1 cellular context compared by ENCODE assay signal in genomic region chr16:21952793-21953540, GRCh38.
TF ChIP-seq lines count a peak whose summit lies in the region.

Gene UQCRC2 (plus strand): TSS chr16:21953361. CDS start chr16:21953424, 63 bp downstream.

TF ChIP-seq in HEK293, 187 proteins besides CTCF, POLR2A, EP300 and RAD21 (continued from another document):
- TF ChIP-seq ZNF639 (tag by site-specific recombination; IDR thresholded peaks at IDR 0.05) = peak; percentile 90
- TF ChIP-seq ZBTB1 (tag by site-specific recombination; IDR thresholded peaks at IDR 0.05) = no peak
- no peak for TF ChIP-seq ZNF768 (tag by site-specific recombination; IDR thresholded peaks at IDR 0.05)
- TF ChIP-seq ZNF335 (tag by site-specific recombination; conservative IDR thresholded peaks at IDR 0.05) = peak; percentile 79
- TF ChIP-seq ZNF558 (tag by site-specific recombination; IDR thresholded peaks at IDR 0.05) = no peak
- 0 out of 2 replicates have a peak, but pooled peaks have one; percentile 12 for TF ChIP-seq ZNF10 (tag by site-specific recombination; IDR thresholded peaks at IDR 0.05)
- no peak for TF ChIP-seq ZNF133 (tag by site-specific recombination; IDR thresholded peaks at IDR 0.05)
- TF ChIP-seq ZNF560 (tag by site-specific recombination; IDR thresholded peaks at IDR 0.05; ENCODE audit: borderline replicate concordance) = no peak
- TF ChIP-seq ZBTB21 (tag by site-specific recombination; IDR thresholded peaks at IDR 0.05) = peak; percentile 67
- TF ChIP-seq SCRT2 (tag by site-specific recombination; IDR thresholded peaks at IDR 0.05) = no peak
- TF ChIP-seq ZNF148 (tag by site-specific recombination; IDR thresholded peaks at IDR 0.05; ENCODE audit: borderline replicate concordance) = no peak
- peak; percentile 28; the same call in 1 of the 2 replicates for TF ChIP-seq ZSCAN23 (tag by site-specific recombination; IDR thresholded peaks at IDR 0.05)
- no peak for TF ChIP-seq ZNF792 (tag by site-specific recombination; IDR thresholded peaks at IDR 0.05)
- no peak for TF ChIP-seq ZNF621 (tag by site-specific recombination; IDR thresholded peaks at IDR 0.05)
- no peak for TF ChIP-seq ZNF19 (tag by site-specific recombination; IDR thresholded peaks at IDR 0.05; ENCODE audit: low read depth)
- TF ChIP-seq ZNF510 (tag by site-specific recombination; IDR thresholded peaks at IDR 0.05; ENCODE audit: insufficient replicate concordance) = no peak
- TF ChIP-seq ZNF660 (tag by site-specific recombination; IDR thresholded peaks at IDR 0.05) = peak; percentile 87
- peak; percentile 79 for TF ChIP-seq ZXDB (tag by site-specific recombination; IDR thresholded peaks at IDR 0.05)
- TF ChIP-seq ZNF362 (tag by site-specific recombination; IDR thresholded peaks at IDR 0.05) = no peak
